In the genomic region with DNA sequence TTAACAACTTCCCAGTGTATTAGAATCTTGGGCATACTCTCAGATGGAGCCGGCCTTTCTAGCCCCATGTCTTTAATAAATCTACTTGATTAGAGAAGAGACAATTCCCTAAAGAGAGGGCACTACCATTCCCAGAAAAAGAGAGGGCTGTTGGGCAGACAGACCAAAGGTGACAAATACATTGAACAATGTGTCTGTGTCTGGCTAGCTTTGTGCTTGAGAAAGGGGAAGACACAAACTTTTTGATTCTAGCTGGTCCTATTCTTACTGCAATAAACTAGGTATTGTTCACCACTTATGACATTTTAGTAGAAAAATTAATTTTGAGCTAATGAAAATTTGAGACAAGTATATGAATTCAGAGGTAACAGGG, we compare ENCODE assay signal across 13 cellular contexts.
"Had no signal": no experiment of that assay in that cellular context is flagged by ENCODE, and none has a peak within 500 bp of the region (broad histone marks: within the 10 kb centered on the region; RNA-seq: fewer than 3 reads in every experiment).

No MANE protein-coding gene starts in this region.

- DNase-seq: activated CD4-positive, alpha-beta T cell treated with anti-CD3 and anti-CD28 coated beads for 1 hour; activated CD4-positive, alpha-beta T cell treated with anti-CD3 and anti-CD28 coated beads, Interleukin-2, amount 50 U/mL, for 48 hours; activated gamma-delta T cell; activated naive CD8-positive, alpha-beta T cell treated with anti-CD3 and anti-CD28 coated beads for 36 hours; activated T-cell treated with anti-CD3 and anti-CD28 coated beads, Interleukin-2, amount 50 U/mL, for 4 hours; anterior cingulate cortex; effector CD4-positive, alpha-beta T cell; immature natural killer cell; lower lobe of right lung; T-cell; T1000 had no signal

- H3K9me3 ChIP-seq: lower lobe of right lung had no signal

- H3K27ac ChIP-seq: cardiac muscle cell, lower lobe of right lung had no signal

- H3K36me3 ChIP-seq: cardiac muscle cell, lower lobe of right lung had no signal

- ATAC-seq: activated T-cell treated with anti-CD3 and anti-CD28 coated beads, Interleukin-2, amount 50 U/mL, for 4 hours; lower lobe of right lung; T-cell had no signal

- H3K4me3 ChIP-seq: cardiac muscle cell, coronary artery, lower lobe of right lung had no signal
